In genomic region chr10:63099734-63100133, GRCh38 we compare ENCODE assay signal across 25 cellular contexts. TPM values are rescaled to one million over a fixed set of nuclear protein-coding genes. Genes with fewer than 3 reads are reported as not detected.
DNase-seq lines count a peak whose midpoint lies in the region; ATAC-seq and TF ChIP-seq lines count a peak whose summit lies in the region.
"Had no signal": no experiment of that assay in that cellular context is flagged by ENCODE, and none has a peak within 500 bp of the region (broad histone marks: within the 10 kb centered on the region; RNA-seq: fewer than 3 reads in every experiment).

No MANE protein-coding gene starts in this region.

- DNase-seq in HCT116 (ENCODE audit: low read depth, low spot score), result no peak
- DNase-seq in LNCaP clone FGC (ENCODE audit: low read depth), result peak; percentile 33
- peak; percentile 80 for DNase-seq in epithelial cell of esophagus (ENCODE audit: low read depth)
- DNase-seq in foreskin keratinocyte, result peak in 1 of 2 donors; percentile 28
- no peak for DNase-seq in NCI-H2196 treated with DMSO at 0.1 percent for 48 hours (lab: John Stamatoyannopoulos, UW; ENCODE audit: unreplicated experiment)
- no peak for DNase-seq in naive thymus-derived CD8-positive, alpha-beta T cell
- DNase-seq in activated CD4-positive, alpha-beta memory T cell treated with anti-CD3 and anti-CD28 coated beads, Interleukin-2, amount 10 ng/mL, durations not matched to agents 7 days and 5 days, result no peak
- DNase-seq: 8988T; ACHN; AML-193; BE2C; CD4-positive, alpha-beta T cell; CD8-positive, alpha-beta memory T cell; DMS 273 treated with DMSO at 0.1 percent for 48 hours; DMS79; EL; GDM1; GM23248; H9; HFFc6 had no signal

- TF ChIP-seq CTCF in HCT116 (IDR thresholded peaks at IDR 0.05 in 2 of 3, conservative IDR thresholded peaks at IDR 0.05 in 1 of 3; ENCODE audit: borderline replicate concordance in 1 of 3, insufficient read depth in 1 of 3, low read depth in 2 of 3, low read length in 2 of 3) (no peak), LNCaP clone FGC (IDR thresholded peaks at IDR 0.05; ENCODE audit: control insufficient read depth, extremely low read depth, insufficient read depth) (no peak), epithelial cell of esophagus (IDR thresholded peaks at IDR 0.05; ENCODE audit: insufficient read depth, low read depth, low read length, missing control alignments) (no peak), foreskin keratinocyte (conservative IDR thresholded peaks at IDR 0.05) (no peak)

- intact Hi-C loops in HCT116 (cut with micrococcal nuclease), result no loop called here

- H3K27ac Mint-ChIP-seq in naive thymus-derived CD8-positive, alpha-beta T cell, result no peak overlapping the region
- H3K27ac Mint-ChIP-seq in activated CD4-positive, alpha-beta memory T cell treated with anti-CD3 and anti-CD28 coated beads, Interleukin-2, amount 10 ng/mL, durations not matched to agents 7 days and 5 days, result no peak overlapping the region
- H3K27ac Mint-ChIP-seq: CD14-positive monocyte; CD4-positive, alpha-beta T cell; CD8-positive, alpha-beta memory T cell; H9; HFFc6 had no signal

- H3K4me1 ChIP-seq in HCT116 (ENCODE audit: control insufficient read depth in 1 of 2, insufficient read depth in 2 of 2, low read length in 2 of 2) (no peaks in the 10 kb centered on the region; a peak in 1 of 4 replicates), foreskin keratinocyte (no peaks in the 10 kb centered on the region)
- H3K4me1 ChIP-seq: A549; BE2C; BLaER1 treated with 17β-estradiol and CSF1 and Interleukin-3, amounts not matched to agents 10 nM and 100 nM had no signal

- H3K9me3 Mint-ChIP-seq in naive thymus-derived CD8-positive, alpha-beta T cell, result no peaks in the 10 kb centered on the region
- H3K9me3 Mint-ChIP-seq in activated CD4-positive, alpha-beta memory T cell treated with anti-CD3 and anti-CD28 coated beads, Interleukin-2, amount 10 ng/mL, durations not matched to agents 7 days and 5 days, result peaks cover 2% of the 10 kb centered on the region
- H3K9me3 Mint-ChIP-seq: CD4-positive, alpha-beta T cell; CD8-positive, alpha-beta memory T cell; H9; HFFc6 had no signal

- CTCF ChIA-PET in HCT116 (lab: Charles Lee), result no interaction called here
- CTCF ChIA-PET in activated CD4-positive, alpha-beta memory T cell treated with anti-CD3 and anti-CD28 coated beads, Interleukin-2, amount 10 ng/mL, durations not matched to agents 7 days and 5 days (lab: Charles Lee), result no interaction called here

- H3K79me2 ChIP-seq in HCT116 (ENCODE audit: insufficient read depth, low read length), result no peaks in the 10 kb centered on the region

- H3K4me3 Mint-ChIP-seq in naive thymus-derived CD8-positive, alpha-beta T cell, result no peak overlapping the region
- H3K4me3 Mint-ChIP-seq in activated CD4-positive, alpha-beta memory T cell treated with anti-CD3 and anti-CD28 coated beads, Interleukin-2, amount 10 ng/mL, durations not matched to agents 7 days and 5 days, result no peak overlapping the region
- H3K4me3 Mint-ChIP-seq: CD14-positive monocyte; CD4-positive, alpha-beta T cell; CD8-positive, alpha-beta memory T cell; H9; HFFc6 had no signal

- RAD21 ChIA-PET in HCT116 (lab: Charles Lee; ENCODE audit: low non-redundant PET in 1 of 2, low total read pairs in 2 of 2, uncharacterized antibody in 2 of 2, unreplicated experiment in 2 of 2), result no interaction called here

- H3K27me3 ChIP-seq in HCT116 (ENCODE audit: insufficient read depth, low read length), result no peaks in the 10 kb centered on the region
- H3K27me3 ChIP-seq in foreskin keratinocyte, result no peaks in the 10 kb centered on the region
- H3K27me3 ChIP-seq: BE2C; BLaER1 treated with 17β-estradiol and CSF1 and Interleukin-3, amounts not matched to agents 10 nM and 100 nM had no signal

- no peaks in the 10 kb centered on the region for H3K9me2 ChIP-seq in HCT116 (ENCODE audit: insufficient read depth)

- ATAC-seq in HCT116 (no peak), foreskin keratinocyte (peak; percentile 26), HG03139 (IDR thresholded peaks at IDR 0.05; ENCODE audit: unreplicated experiment) (no peak)
- ATAC-seq in naive thymus-derived CD8-positive, alpha-beta T cell, result no peak
- ATAC-seq: A549, GM12878 had no signal

- H3K4me1 Mint-ChIP-seq in naive thymus-derived CD8-positive, alpha-beta T cell, result no peaks in the 10 kb centered on the region
- H3K4me1 Mint-ChIP-seq in activated CD4-positive, alpha-beta memory T cell treated with anti-CD3 and anti-CD28 coated beads, Interleukin-2, amount 10 ng/mL, durations not matched to agents 7 days and 5 days, result peaks cover 18% of the 10 kb centered on the region
- H3K4me1 Mint-ChIP-seq: CD14-positive monocyte had no signal

- H4K20me1 ChIP-seq in HCT116 (ENCODE audit: insufficient read depth), result no peaks in the 10 kb centered on the region
- H4K20me1 ChIP-seq: BLaER1 treated with 17β-estradiol and CSF1 and Interleukin-3, amounts not matched to agents 10 nM and 100 nM had no signal

- H3K9ac ChIP-seq in HCT116 (ENCODE audit: low read length), result no peak overlapping the region
- H3K9ac ChIP-seq: BLaER1 treated with 17β-estradiol and CSF1 and Interleukin-3, amounts not matched to agents 10 nM and 100 nM; GM23248 had no signal

- no peak overlapping the region for H3K4me3 ChIP-seq in HCT116 (replicated peaks in 1 of 2; ENCODE audit: low read depth in 1 of 2, low read length in 2 of 2)
- H3K4me3 ChIP-seq in LNCaP clone FGC (ENCODE audit: low read depth, low read length), result no peak overlapping the region
- no peak overlapping the region for H3K4me3 ChIP-seq in epithelial cell of esophagus (ENCODE audit: low read length)
- H3K4me3 ChIP-seq: A549; BLaER1 treated with 17β-estradiol and CSF1 and Interleukin-3, amounts not matched to agents 10 nM and 100 nM; GM12878; GM23248 had no signal

- no TSS peak for BruUV-seq in HCT116 (replicated peaks; lab: Mats Ljungman, UMichigan)

- no peaks in the 10 kb centered on the region for H3K9me3 ChIP-seq in HCT116 (ENCODE audit: control insufficient read depth in 1 of 2, insufficient read depth in 1 of 2, low read depth in 1 of 2, low read length in 2 of 2)
- H3K9me3 ChIP-seq: A549; BE2C; BLaER1 treated with 17β-estradiol and CSF1 and Interleukin-3, amounts not matched to agents 10 nM and 100 nM had no signal

- no peak overlapping the region for H3K4me2 ChIP-seq in HCT116 (ENCODE audit: low read length)
- H3K4me2 ChIP-seq: A549; BLaER1 treated with 17β-estradiol and CSF1 and Interleukin-3, amounts not matched to agents 10 nM and 100 nM had no signal

- TF ChIP-seq POLR2A in HCT116 (IDR thresholded peaks at IDR 0.05; ENCODE audit: borderline replicate concordance, extremely low read depth, insufficient read depth, insufficient read length), result no peak

- H2AFZ ChIP-seq in HCT116 (ENCODE audit: low read depth, low read length, poor library complexity, severe bottlenecking), result peak overlapping the region; percentile 60
- H2AFZ ChIP-seq: GM23248 had no signal

- peaks cover 12 to 35% (median 20%) of the 10 kb centered on the region in 5 donors for H3K27me3 Mint-ChIP-seq in naive thymus-derived CD8-positive, alpha-beta T cell
- peaks cover 6% of the 10 kb centered on the region for H3K27me3 Mint-ChIP-seq in activated CD4-positive, alpha-beta memory T cell treated with anti-CD3 and anti-CD28 coated beads, Interleukin-2, amount 10 ng/mL, durations not matched to agents 7 days and 5 days

- no peak overlapping the region for H3K27ac ChIP-seq in HCT116 (ENCODE audit: low read depth, low read length)
- H3K27ac ChIP-seq in foreskin keratinocyte, result no peak overlapping the region
- H3K27ac ChIP-seq: A549; BLaER1 treated with 17β-estradiol and CSF1 and Interleukin-3, amounts not matched to agents 10 nM and 100 nM; GM23248 had no signal

- no peaks in the 10 kb centered on the region for H3K36me3 ChIP-seq in HCT116 (ENCODE audit: control insufficient read depth in 1 of 2, insufficient read depth in 2 of 2, low read length in 2 of 2)
- H3K36me3 ChIP-seq: BE2C; BLaER1 treated with 17β-estradiol and CSF1 and Interleukin-3, amounts not matched to agents 10 nM and 100 nM had no signal

- no peak for TF ChIP-seq RAD21 in HCT116 (IDR thresholded peaks at IDR 0.05; ENCODE audit: low read depth)

- H3K36me3 Mint-ChIP-seq in naive thymus-derived CD8-positive, alpha-beta T cell, result peaks cover 0 to 5% (median 0%) of the 10 kb centered on the region in 3 donors
- no peaks in the 10 kb centered on the region for H3K36me3 Mint-ChIP-seq in activated CD4-positive, alpha-beta memory T cell treated with anti-CD3 and anti-CD28 coated beads, Interleukin-2, amount 10 ng/mL, durations not matched to agents 7 days and 5 days (ENCODE audit: low read depth)
- H3K36me3 Mint-ChIP-seq: CD14-positive monocyte; CD8-positive, alpha-beta memory T cell had no signal

- POLR2A ChIA-PET in HCT116 (lab: Charles Lee), result no interaction called here
- POLR2A ChIA-PET in naive thymus-derived CD8-positive, alpha-beta T cell (lab: Charles Lee), result no interaction called here
- POLR2A ChIA-PET in activated CD4-positive, alpha-beta memory T cell treated with anti-CD3 and anti-CD28 coated beads, Interleukin-2, amount 10 ng/mL, durations not matched to agents 7 days and 5 days (lab: Charles Lee), result no interaction called here

TF ChIP-seq in HCT116, 20 proteins besides CTCF, POLR2A, EP300 and RAD21 (continues in another document):
- no peak for TF ChIP-seq FOSL1 (IDR thresholded peaks at IDR 0.05; ENCODE audit: low read depth)
- TF ChIP-seq SIN3A (IDR thresholded peaks at IDR 0.05; ENCODE audit: low read depth), result no peak
- no peak for TF ChIP-seq TCF7L2 (IDR thresholded peaks at IDR 0.05; ENCODE audit: borderline replicate concordance, extremely low read depth, insufficient read depth, insufficient read length)
- TF ChIP-seq CBX3 (IDR thresholded peaks at IDR 0.05; ENCODE audit: low read depth), result no peak

RNA-seq across cellular contexts. Expression of gene NRBF2, which starts 33.4 kb away (rescaled TPM):
- total RNA-seq in HCT116 (2021; ENCODE audit: unreplicated experiment), result 20.2 TPM
- polyA plus RNA-seq in HCT116 (2012), result 9.9 and 12.4 TPM in 2 replicates
- total RNA-seq in foreskin keratinocyte, result 24.8 and 30.3 TPM in 2 replicates
- polyA plus RNA-seq in foreskin keratinocyte, result 15.8 and 17.1 TPM in 2 replicates
- 10 to 100 TPM; 13.9 to 15.4 TPM for total RNA-seq in naive thymus-derived CD8-positive, alpha-beta T cell
- polyA plus RNA-seq in naive thymus-derived CD8-positive, alpha-beta T cell, result 10 to 100 TPM; 14.7 to 21.3 (median 16.7) TPM
- total RNA-seq in activated CD4-positive, alpha-beta memory T cell treated with anti-CD3 and anti-CD28 coated beads, Interleukin-2, amount 10 ng/mL, durations not matched to agents 7 days and 5 days, result 10 to 100 TPM; 25.1 to 26.8 TPM

Comparison
In these comparisons a context has a peak if more than half of its experiments do, and no peak if none do; other contexts are left out.
1. DNase-seq: peak in LNCaP clone FGC (single experiment) and epithelial cell of esophagus (single experiment); none in HCT116 (single experiment), NCI-H2196 treated with DMSO at 0.1 percent for 48 hours (single experiment), naive thymus-derived CD8-positive, alpha-beta T cell (0 of 10) and activated CD4-positive, alpha-beta memory T cell treated with anti-CD3 and anti-CD28 coated beads, Interleukin-2, amount 10 ng/mL, durations not matched to agents 7 days and 5 days (single experiment).